ENCODE assay signal across 1 cellular context in genomic region chr13:30408319-30409101, GRCh38.
TF ChIP-seq lines count a peak whose summit lies in the region.

No MANE protein-coding gene starts in this region.

TF ChIP-seq in K562, 482 proteins besides CTCF, POLR2A, EP300 and RAD21 (continued from another document and continues in another):
- TF ChIP-seq RERE (CRISPR knock-in tag; IDR thresholded peaks at IDR 0.05; ENCODE audit: borderline replicate concordance) (0 out of 2 replicates have a peak, but pooled peaks have one; percentile 52), NFE2 (IDR thresholded peaks at IDR 0.05; ENCODE audit: low read depth) (no peak), PYGO2 (tag; IDR thresholded peaks at IDR 0.05) (no peak), CREBBP (IDR thresholded peaks at IDR 0.05; ENCODE audit: low read depth, low read length) (no peak), MGA (IDR thresholded peaks at IDR 0.05) (peak; percentile 93), EGR1 (conservative IDR thresholded peaks at IDR 0.05) (0 out of 2 replicates have a peak, but pooled peaks have one; percentile 12), SMAD2 (IDR thresholded peaks at IDR 0.05; ENCODE audit: low read depth, low read length) (no peak), ZNF124 (CRISPR knock-in tag; IDR thresholded peaks at IDR 0.05) (peak; percentile 72; the same call in 1 of the 2 replicates), MAX (CRISPR knock-in tag; IDR thresholded peaks at IDR 0.05) (peak; percentile 98), ESRRB (CRISPR knock-in tag; IDR thresholded peaks at IDR 0.05; ENCODE audit: borderline replicate concordance) (no peak), HMGN3 (IDR thresholded peaks at IDR 0.05; ENCODE audit: borderline replicate concordance, extremely low read depth, insufficient read length, low read depth, low read length) (no peak), ZNF232 (CRISPR knock-in tag; IDR thresholded peaks at IDR 0.05) (peak; percentile 93), MLLT1 (IDR thresholded peaks at IDR 0.05) (no peak), TCF7 (IDR thresholded peaks at IDR 0.05; ENCODE audit: borderline replicate concordance) (no peak), THAP12 (CRISPR knock-in tag; IDR thresholded peaks at IDR 0.05) (no peak), CBX3 (IDR thresholded peaks at IDR 0.05; ENCODE audit: borderline replicate concordance in 1 of 2, low read length in 2 of 2) (peak in 1 of 2 experiments; percentile 39; a peak in 1 of 3 replicates), XRCC3 (IDR thresholded peaks at IDR 0.05) (no peak), CTCFL (IDR thresholded peaks at IDR 0.05; ENCODE audit: borderline replicate concordance, insufficient read depth, low read depth, low read length, poor library complexity, severe bottlenecking) (peak; percentile 4), SMC3 (conservative IDR thresholded peaks at IDR 0.05; ENCODE audit: insufficient read depth, low read depth, low read length) (0 out of 2 replicates have a peak, but pooled peaks have one; percentile 19), FOXP1 (CRISPR knock-in tag; IDR thresholded peaks at IDR 0.05) (peak; percentile 89; the same call in 1 of the 2 replicates), ZBTB11 (CRISPR knock-in tag; IDR thresholded peaks at IDR 0.05) (no peak), RNF2 (IDR thresholded peaks at IDR 0.05) (peak; percentile 43; the same call in 1 of the 2 replicates), POLR2G (IDR thresholded peaks at IDR 0.05; ENCODE audit: low read depth, low read length) (peak; percentile 61), CXXC5 (CRISPR knock-in tag; IDR thresholded peaks at IDR 0.05) (peak; percentile 78), HSF4 (CRISPR knock-in tag; IDR thresholded peaks at IDR 0.05; ENCODE audit: borderline replicate concordance) (no peak)
